ENCODE assay signal across 8 cellular contexts in genomic region chr4:25161599-25161960, GRCh38. TPM values are rescaled to one million over a fixed set of nuclear protein-coding genes. Genes with fewer than 3 reads are reported as not detected.
DNase-seq lines count a peak whose midpoint lies in the region; ATAC-seq and TF ChIP-seq lines count a peak whose summit lies in the region.

No MANE protein-coding gene starts in this region.

- no peaks in the 10 kb centered on the region for H3K9me3 Mint-ChIP-seq in activated naive CD8-positive, alpha-beta T cell treated with anti-CD3 and anti-CD28 coated beads for 36 hours

- H3K4me1 Mint-ChIP-seq in activated naive CD8-positive, alpha-beta T cell treated with anti-CD3 and anti-CD28 coated beads for 36 hours: peaks cover 27% of the 10 kb centered on the region

- no peaks in the 10 kb centered on the region for H3K9me3 ChIP-seq in heart left ventricle
- no peaks in the 10 kb centered on the region for H3K9me3 ChIP-seq in right lobe of liver
- H3K9me3 ChIP-seq in uterus: no peaks in the 10 kb centered on the region

- no peak for TF ChIP-seq CTCF in heart left ventricle (IDR thresholded peaks at IDR 0.05)
- no peak for TF ChIP-seq CTCF in right lobe of liver (IDR thresholded peaks at IDR 0.05)
- TF ChIP-seq CTCF in uterus (IDR thresholded peaks at IDR 0.05): no peak

- H3K4me3 ChIP-seq in heart left ventricle: peak overlapping the region in 10 of 12 donors; percentile 12 to 96 (median 86)
- peak overlapping the region; percentile 86 to 91 (median 90) for H3K4me3 ChIP-seq in right lobe of liver
- peak overlapping the region in 1 of 2 donors; percentile 98 for H3K4me3 ChIP-seq in uterus

- peak overlapping the region in 7 of 12 donors; percentile 85 to 98 (median 97) for H3K27ac ChIP-seq in heart left ventricle
- peak overlapping the region in 2 of 3 donors; percentile 98 to 99 for H3K27ac ChIP-seq in right lobe of liver
- H3K27ac ChIP-seq in uterus: peak overlapping the region; percentile 97 to 98

- TF ChIP-seq POLR2A in heart left ventricle (IDR thresholded peaks at IDR 0.05) (no peak), right lobe of liver (IDR thresholded peaks at IDR 0.05) (no peak), uterus (IDR thresholded peaks at IDR 0.05) (no peak)

- 17 to 66% (median 33%) methylated on average over 2 of the region's 2 CpGs for WGBS in heart left ventricle, 4 donors
- WGBS in right lobe of liver (ENCODE audit: insufficient coverage, low coverage, low lambda C conversion rate, missing lambda C conversion rate): 7% methylated on average over 2 of the region's 2 CpGs

- ATAC-seq in heart left ventricle: no peak
- ATAC-seq in left ventricle myocardium superior: no peak
- no peak for ATAC-seq in right lobe of liver
- no peak for ATAC-seq in GM18907 (IDR thresholded peaks at IDR 0.05; ENCODE audit: unreplicated experiment)
- no peak for ATAC-seq in GM19023 (IDR thresholded peaks at IDR 0.05; ENCODE audit: unreplicated experiment)

- H3K36me3 Mint-ChIP-seq in activated naive CD8-positive, alpha-beta T cell treated with anti-CD3 and anti-CD28 coated beads for 36 hours: peaks cover 28% of the 10 kb centered on the region

- DNase-seq in heart left ventricle (no peak), left ventricle myocardium superior (no peak), right lobe of liver (no peak), uterus (no peak)
- no peak for DNase-seq in activated naive CD8-positive, alpha-beta T cell treated with anti-CD3 and anti-CD28 coated beads for 36 hours
- no peak for DNase-seq in stimulated activated CD4-positive, alpha-beta T cell treated with anti-CD3 and anti-CD28 coated beads, Interleukin-1b, Interleukin-23, amount 100 ng/mL, for 48 hours

- H3K27me3 ChIP-seq in heart left ventricle: no peaks in the 10 kb centered on the region
- H3K27me3 ChIP-seq in right lobe of liver: no peaks in the 10 kb centered on the region
- no peaks in the 10 kb centered on the region for H3K27me3 ChIP-seq in uterus

- no peaks in the 10 kb centered on the region for H3K27me3 Mint-ChIP-seq in activated naive CD8-positive, alpha-beta T cell treated with anti-CD3 and anti-CD28 coated beads for 36 hours

- peak overlapping the region; percentile 84 for H3K27ac Mint-ChIP-seq in activated naive CD8-positive, alpha-beta T cell treated with anti-CD3 and anti-CD28 coated beads for 36 hours

- intact Hi-C loops in heart left ventricle (cut with DNase I): loop anchor here in 5 of 10 donors (2.0 to 10.0 kb wide), 8 partner anchors 71 to 247 kb away; partner anchors contain the start of genes PI4K2B (in 5 of the 5), ZCCHC4 (in 2 of the 5), ANAPC4 (in 1 of the 5) and CCDC149 (in 1 of the 5)
- intact Hi-C loops in left ventricle myocardium superior (cut with micrococcal nuclease): no loop called here
- intact Hi-C loops in right lobe of liver (cut with DNase I): no loop called here
- intact Hi-C loops in uterus (cut with DNase I; ENCODE audit: low total_unique reads): no loop called here

- H3K36me3 ChIP-seq in heart left ventricle (peaks cover 0 to 10% (median 5%) of the 10 kb centered on the region in 9 donors), right lobe of liver (no peaks in the 10 kb centered on the region), uterus (no peaks in the 10 kb centered on the region)

- peak overlapping the region; percentile 84 for H3K4me3 Mint-ChIP-seq in activated naive CD8-positive, alpha-beta T cell treated with anti-CD3 and anti-CD28 coated beads for 36 hours

- peaks cover 0 to 37% (median 15%) of the 10 kb centered on the region in 12 donors for H3K4me1 ChIP-seq in heart left ventricle
- peaks cover 0 to 13% (median 0%) of the 10 kb centered on the region in 4 donors for H3K4me1 ChIP-seq in right lobe of liver
- H3K4me1 ChIP-seq in uterus: no peaks in the 10 kb centered on the region

RNA-seq across cellular contexts. Expression of gene SEPSECS, which starts 1.3 kb away (rescaled TPM):
- total RNA-seq in heart left ventricle (1 to 10 TPM; 3.2 to 7.6 (median 6.2) TPM), left ventricle myocardium superior (5.2 TPM), right lobe of liver (10 to 100 TPM; 17.0 to 26.6 (median 22.7) TPM), uterus (10 to 100 TPM in 2 of 4 donors, 1 to 10 TPM in 2; 6.9 to 22.8 (median 10.4) TPM)
- 1 to 10 TPM; 2.0 to 2.6 TPM for polyA plus RNA-seq in heart left ventricle
- 10 to 100 TPM; 11.4 to 11.6 TPM for total RNA-seq in activated naive CD8-positive, alpha-beta T cell treated with anti-CD3 and anti-CD28 coated beads for 36 hours
